ENCODE assay signal across 21 cellular contexts in genomic region chr18:9858642-9859041, GRCh38. TPM values are rescaled to one million over a fixed set of nuclear protein-coding genes. Genes with fewer than 3 reads are reported as not detected.
DNase-seq lines count a peak whose midpoint lies in the region; ATAC-seq and TF ChIP-seq lines count a peak whose summit lies in the region.
"Had no signal": no experiment of that assay in that cellular context is flagged by ENCODE, and none has a peak within 500 bp of the region (broad histone marks: within the 10 kb centered on the region; RNA-seq: fewer than 3 reads in every experiment).

No MANE protein-coding gene starts in this region.

- H3K27ac ChIP-seq in right cardiac atrium (ENCODE audit: low read length) (peak overlapping the region; percentile 46), neutrophil (peak overlapping the region; percentile 91)
- H3K27ac ChIP-seq: A549, BLaER1 had no signal

- WGBS in right cardiac atrium, result 80% methylated on average over 5 of the region's 5 CpGs

- peaks cover 39% of the 10 kb centered on the region for H3K36me3 ChIP-seq in neutrophil
- H3K36me3 ChIP-seq: BLaER1 had no signal

- ATAC-seq in left ventricle myocardium superior, result peak; percentile 41
- no peak for ATAC-seq in Right ventricle myocardium superior (ENCODE audit: poor library complexity)
- peak; percentile 44 to 54 for ATAC-seq in right cardiac atrium
- ATAC-seq in activated T-cell treated with anti-CD3 and anti-CD28 coated beads, Interleukin-2, amount 50 U/mL, for 4 hours, result no peak
- ATAC-seq: A549, HCT116, HepG2 had no signal

- no peak overlapping the region for H3K27ac Mint-ChIP-seq in endothelial cell (ENCODE audit: unreplicated experiment)
- H3K27ac Mint-ChIP-seq: CD14-positive monocyte, HFFc6, IgD-negative memory B cell had no signal

- peaks cover 26% of the 10 kb centered on the region for H3K36me3 Mint-ChIP-seq in endothelial cell (ENCODE audit: low read depth, unreplicated experiment)
- no peaks in the 10 kb centered on the region for H3K36me3 Mint-ChIP-seq in activated T-cell treated with anti-CD3 and anti-CD28 coated beads, Interleukin-2, amount 50 U/mL, for 4 hours (ENCODE audit: insufficient read depth)
- H3K36me3 Mint-ChIP-seq: CD4-positive, alpha-beta memory T cell had no signal

- H3K9me3 ChIP-seq in right cardiac atrium (ENCODE audit: control insufficient read depth, low read length) (no peaks in the 10 kb centered on the region), neutrophil (no peaks in the 10 kb centered on the region)
- H3K9me3 ChIP-seq: A549, BLaER1 had no signal

- H3K4me1 ChIP-seq in right cardiac atrium (ENCODE audit: control insufficient read depth, insufficient read depth, low read length) (peaks cover 3% of the 10 kb centered on the region), neutrophil (ENCODE audit: control insufficient read depth in 1 of 2, insufficient read depth in 1 of 2, low read depth in 1 of 2, low read length in 1 of 2) (peaks cover 47 to 52% of the 10 kb centered on the region in 2 experiments)

- DNase-seq in left ventricle myocardium superior (no peak), Right ventricle myocardium superior (no peak), endothelial cell (ENCODE audit: low spot score) (no peak), right cardiac atrium (no peak), hepatic stellate cell (ENCODE audit: low spot score) (no peak)
- DNase-seq in activated T-cell treated with anti-CD3 and anti-CD28 coated beads, Interleukin-2, amount 50 U/mL, for 4 hours, result no peak
- DNase-seq: AML-193; CD4-positive, alpha-beta memory T cell; DMS153; DMS79; GDM1; GOT3; H7; HFFc6 had no signal

- H3K4me3 ChIP-seq in right cardiac atrium (ENCODE audit: low read length), result no peak overlapping the region
- H3K4me3 ChIP-seq in neutrophil (ENCODE audit: low read depth in 1 of 2, low read length in 1 of 2), result no peak overlapping the region
- H3K4me3 ChIP-seq: A549, BLaER1 had no signal

- H3K4me1 Mint-ChIP-seq in endothelial cell (ENCODE audit: unreplicated experiment), result peaks cover 35% of the 10 kb centered on the region
- H3K4me1 Mint-ChIP-seq in activated T-cell treated with anti-CD3 and anti-CD28 coated beads, Interleukin-2, amount 50 U/mL, for 4 hours (ENCODE audit: low read depth), result peaks cover 2% of the 10 kb centered on the region

- H3K9me3 Mint-ChIP-seq in endothelial cell (ENCODE audit: unreplicated experiment), result no peaks in the 10 kb centered on the region
- no peaks in the 10 kb centered on the region for H3K9me3 Mint-ChIP-seq in activated T-cell treated with anti-CD3 and anti-CD28 coated beads, Interleukin-2, amount 50 U/mL, for 4 hours
- H3K9me3 Mint-ChIP-seq: CD14-positive monocyte; CD4-positive, alpha-beta memory T cell; HFFc6; IgD-negative memory B cell had no signal

- peaks cover 4% of the 10 kb centered on the region for H3K27me3 Mint-ChIP-seq in endothelial cell (ENCODE audit: unreplicated experiment)
- peaks cover 14% of the 10 kb centered on the region for H3K27me3 Mint-ChIP-seq in activated T-cell treated with anti-CD3 and anti-CD28 coated beads, Interleukin-2, amount 50 U/mL, for 4 hours (ENCODE audit: low read depth)
- H3K27me3 Mint-ChIP-seq: IgD-negative memory B cell had no signal

- H3K27me3 ChIP-seq in right cardiac atrium (ENCODE audit: control insufficient read depth, insufficient read depth) (no peaks in the 10 kb centered on the region), neutrophil (no peaks in the 10 kb centered on the region)
- H3K27me3 ChIP-seq: BLaER1 had no signal

- no peak for TF ChIP-seq CTCF in endothelial cell (IDR thresholded peaks at IDR 0.05; ENCODE audit: unreplicated experiment)
- TF ChIP-seq CTCF in neutrophil (IDR thresholded peaks at IDR 0.05), result no peak

- intact Hi-C loops in left ventricle myocardium superior (cut with micrococcal nuclease), result no loop called here
- intact Hi-C loops in Right ventricle myocardium superior (cut with DNase I), result no loop called here
- intact Hi-C loops in right cardiac atrium (cut with DNase I), result no loop called here

- peak overlapping the region; percentile 35 for H3K4me3 Mint-ChIP-seq in endothelial cell (ENCODE audit: unreplicated experiment)
- no peak overlapping the region for H3K4me3 Mint-ChIP-seq in activated T-cell treated with anti-CD3 and anti-CD28 coated beads, Interleukin-2, amount 50 U/mL, for 4 hours
- H3K4me3 Mint-ChIP-seq: CD14-positive monocyte; CD4-positive, alpha-beta memory T cell; HFFc6; IgD-negative memory B cell had no signal

RNA-seq across cellular contexts. Expression of gene TXNDC2, which starts 27.1 kb away (rescaled TPM):
- total RNA-seq in left ventricle myocardium superior, result not detected
- total RNA-seq in Right ventricle myocardium superior, result not detected
- not detected for total RNA-seq in endothelial cell (ENCODE audit: unreplicated experiment)
- under 1 TPM in 2 of 4 donors, not detected in 2; 0.23 to 0.42 TPM for total RNA-seq in right cardiac atrium
- not detected for polyA plus RNA-seq in right cardiac atrium
- total RNA-seq in activated T-cell treated with anti-CD3 and anti-CD28 coated beads, Interleukin-2, amount 50 U/mL, for 4 hours, result not detected
- total RNA-seq: CD4-positive, alpha-beta memory T cell; H7; HepG2 had no signal
- polyA plus RNA-seq: CD4-positive, alpha-beta memory T cell; HepG2; IgD-negative memory B cell had no signal

RNA-seq across cellular contexts. Expression of gene VAPA, which starts 55.2 kb away (rescaled TPM):
- total RNA-seq in left ventricle myocardium superior (205 TPM), Right ventricle myocardium superior (189 TPM), endothelial cell (ENCODE audit: unreplicated experiment) (180 TPM), right cardiac atrium (100 to 1,000 TPM; 172 to 206 (median 204) TPM)
- polyA plus RNA-seq in right cardiac atrium, result 199 TPM
- total RNA-seq in activated T-cell treated with anti-CD3 and anti-CD28 coated beads, Interleukin-2, amount 50 U/mL, for 4 hours, result 100 to 1,000 TPM; 220 to 245 (median 229) TPM

Comparison
In these comparisons a context has a peak if more than half of its experiments do, and no peak if none do; other contexts are left out.
1. ATAC-seq: peak in left ventricle myocardium superior (single experiment) and right cardiac atrium (2 of 2); none in Right ventricle myocardium superior (single experiment) and activated T-cell treated with anti-CD3 and anti-CD28 coated beads, Interleukin-2, amount 50 U/mL, for 4 hours (0 of 2).